Comparison of ENCODE assay signal across 16 cellular contexts in genomic region chr20:4950841-4951240, GRCh38. TPM values are rescaled to one million over a fixed set of nuclear protein-coding genes. Genes with fewer than 3 reads are reported as not detected.
A peak's percentile ranks its signal among the peaks of the same experiment; 100 is the strongest.
DNase-seq lines count a peak whose midpoint lies in the region; ATAC-seq and TF ChIP-seq lines count a peak whose summit lies in the region.
"Had no signal": no experiment of that assay in that cellular context is flagged by ENCODE, and none has a peak within 500 bp of the region (broad histone marks: within the 10 kb centered on the region; RNA-seq: fewer than 3 reads in every experiment).

No MANE protein-coding gene starts in this region.

- no peak overlapping the region; the same call in 1 of the 2 replicates for H3K4me2 ChIP-seq in OCI-LY1 (ENCODE audit: low read length)
- peak overlapping the region; percentile 76 for H3K4me2 ChIP-seq in mammary epithelial cell (ENCODE audit: insufficient read depth, low read depth, low read length)
- H3K4me2 ChIP-seq in mesendoderm (ENCODE audit: low read length): no peak overlapping the region

- H4K20me1 ChIP-seq in OCI-LY1 (ENCODE audit: insufficient read depth, low read length) (no peaks in the 10 kb centered on the region), mammary epithelial cell (ENCODE audit: insufficient read depth, low read length) (no peaks in the 10 kb centered on the region)

- H4K5ac ChIP-seq in mesendoderm (ENCODE audit: low read length): no peak overlapping the region

- H3K4me1 Mint-ChIP-seq in activated T-cell treated with anti-CD3 and anti-CD28 coated beads, Interleukin-2, amount 50 U/mL, for 72 hours (ENCODE audit: low read depth): peaks cover 41% of the 10 kb centered on the region

- no peaks in the 10 kb centered on the region for H3K27me3 ChIP-seq in OCI-LY1 (ENCODE audit: insufficient read depth, low read length)
- H3K27me3 ChIP-seq in mammary epithelial cell (ENCODE audit: insufficient read depth, low read length): no peaks in the 10 kb centered on the region
- no peaks in the 10 kb centered on the region for H3K27me3 ChIP-seq in right lobe of liver
- H3K27me3 ChIP-seq in stomach smooth muscle (ENCODE audit: control insufficient read depth in 1 of 2, insufficient read depth in 2 of 2, low read length in 2 of 2): no peaks in the 10 kb centered on the region
- no peaks in the 10 kb centered on the region for H3K27me3 ChIP-seq in mesendoderm (ENCODE audit: insufficient read depth, low read length, poor library complexity)
- H3K27me3 ChIP-seq: BLaER1 treated with 17β-estradiol and CSF1 and Interleukin-3, amounts not matched to agents 10 nM and 100 nM had no signal

- intact Hi-C loops in mammary epithelial cell (cut with micrococcal nuclease): loop anchor here (1.0 to 10.0 kb wide), 5 partner anchors 85 to 344 kb away; no protein-coding TSS in a partner anchor
- intact Hi-C loops in right lobe of liver (cut with DNase I): no loop called here

- H3K36me3 Mint-ChIP-seq in activated T-cell treated with anti-CD3 and anti-CD28 coated beads, Interleukin-2, amount 50 U/mL, for 72 hours (ENCODE audit: insufficient read depth in 2 of 2): peaks cover 3 to 6% of the 10 kb centered on the region in 2 donors

- TF ChIP-seq CTCF in OCI-LY1 (IDR thresholded peaks at IDR 0.05; ENCODE audit: low read length) (no peak), mammary epithelial cell (conservative IDR thresholded peaks at IDR 0.05 in 1 of 2, IDR thresholded peaks at IDR 0.05 in 1 of 2; ENCODE audit: extremely low read depth in 1 of 2, insufficient read depth in 1 of 2, low read depth in 1 of 2, low read length in 2 of 2) (no peak), right lobe of liver (IDR thresholded peaks at IDR 0.05) (no peak)

- no peak overlapping the region for H3K23ac ChIP-seq in mesendoderm (ENCODE audit: low read length)

- no peak for ATAC-seq in right lobe of liver
- ATAC-seq in activated T-cell treated with anti-CD3 and anti-CD28 coated beads, Interleukin-2, amount 50 U/mL, for 72 hours (replicated peaks in 1 of 2): no peak
- ATAC-seq in GM18868 (IDR thresholded peaks at IDR 0.05; ENCODE audit: unreplicated experiment): no peak
- ATAC-seq: activated CD8-positive, alpha-beta T cell treated with anti-CD3 and anti-CD28 coated beads, Interleukin-2, amount 10 ng/mL, durations not matched to agents 7 days and 5 days had no signal

- CTCF ChIA-PET in mammary epithelial cell (lab: Charles Lee; ENCODE audit: low non-redundant PET): interaction anchor here (0.5 kb wide), 3 partner anchors 150 to 210 kb away, joined by 3 to 5 read pairs (median 5); no protein-coding TSS in a partner anchor

- dilution Hi-C loops in mammary epithelial cell (cut with HindIII; ENCODE audit: low sequenced_read_pairs): no loop called here

- no TSS peak for BruUV-seq in mammary epithelial cell (replicated peaks; lab: Mats Ljungman, UMichigan)

- no peak overlapping the region for H2AK5ac ChIP-seq in mesendoderm (ENCODE audit: low read length)

- H3K79me1 ChIP-seq in mesendoderm (ENCODE audit: low read length): no peaks in the 10 kb centered on the region

- H3K4me3 ChIP-seq in OCI-LY1 (ENCODE audit: low read depth, low read length, poor library complexity, severe bottlenecking): no peak overlapping the region
- H3K4me3 ChIP-seq in mammary epithelial cell (replicated peaks in 1 of 3; ENCODE audit: insufficient read depth in 1 of 3, low read depth in 2 of 3, low read length in 3 of 3): no peak overlapping the region
- no peak overlapping the region for H3K4me3 ChIP-seq in right lobe of liver
- H3K4me3 ChIP-seq in stomach smooth muscle (ENCODE audit: low read length in 2 of 2): no peak overlapping the region
- no peak overlapping the region for H3K4me3 ChIP-seq in mesendoderm (ENCODE audit: low read length)
- H3K4me3 ChIP-seq: BLaER1 treated with 17β-estradiol and CSF1 and Interleukin-3, amounts not matched to agents 10 nM and 100 nM had no signal

- H2BK5ac ChIP-seq in mesendoderm (ENCODE audit: low read length): no peak overlapping the region

- TF ChIP-seq POLR2A in right lobe of liver (IDR thresholded peaks at IDR 0.05): no peak

- H3K79me2 ChIP-seq in OCI-LY1 (ENCODE audit: insufficient read depth, low read length) (peaks cover 30% of the 10 kb centered on the region), mammary epithelial cell (ENCODE audit: insufficient read depth, low read length) (peaks cover 8% of the 10 kb centered on the region), mesendoderm (ENCODE audit: control insufficient read depth, insufficient read depth, low read length) (no peaks in the 10 kb centered on the region)

- H3K36me3 ChIP-seq in OCI-LY1 (ENCODE audit: insufficient read depth, low read length) (peaks cover 67% of the 10 kb centered on the region), mammary epithelial cell (ENCODE audit: insufficient read depth, low read length) (no peaks in the 10 kb centered on the region), right lobe of liver (peaks cover 0 to 2% (median 0%) of the 10 kb centered on the region in 4 donors), stomach smooth muscle (ENCODE audit: control insufficient read depth in 2 of 2, insufficient read depth in 2 of 2, low read length in 2 of 2) (no peaks in the 10 kb centered on the region), mesendoderm (ENCODE audit: control insufficient read depth, insufficient read depth, low read length) (no peaks in the 10 kb centered on the region)

- DNase-seq in mammary epithelial cell (no peak), right lobe of liver (no peak), mesendoderm (no peak), T-helper 1 cell (no peak)
- no peak for DNase-seq in activated T-cell treated with anti-CD3 and anti-CD28 coated beads, Interleukin-2, amount 50 U/mL, for 72 hours
- DNase-seq: activated CD8-positive, alpha-beta T cell treated with anti-CD3 and anti-CD28 coated beads, Interleukin-2, amount 10 ng/mL, durations not matched to agents 7 days and 5 days; activated effector memory CD4-positive, alpha-beta T cell treated with anti-CD3 and anti-CD28 coated beads, Interleukin-2, amount 50 U/mL, for 16 hours; central memory CD4-positive, alpha-beta T cell; DMS79; KG1; NCI-H1694 treated with DMSO at 0.1 percent for 48 hours; NCI-H526 had no signal

- no peak overlapping the region; the same call in 1 of the 2 replicates for H3K9ac ChIP-seq in OCI-LY1 (ENCODE audit: low read length)
- H3K9ac ChIP-seq in mammary epithelial cell (ENCODE audit: insufficient read depth, low read length): peak overlapping the region; percentile 33
- no peak overlapping the region for H3K9ac ChIP-seq in stomach smooth muscle (ENCODE audit: low read length in 2 of 2)
- no peak overlapping the region for H3K9ac ChIP-seq in mesendoderm (ENCODE audit: low read length)

- no peak overlapping the region for H4K8ac ChIP-seq in mesendoderm (ENCODE audit: low read depth, low read length)

- H3K27ac ChIP-seq in OCI-LY1 (ENCODE audit: low read depth, low read length, poor library complexity, severe bottlenecking) (peak overlapping the region; percentile 75), mammary epithelial cell (ENCODE audit: insufficient read depth, low read depth, low read length) (peak overlapping the region; percentile 83), right lobe of liver (peak overlapping the region; percentile 29 to 76 (median 70)), stomach smooth muscle (ENCODE audit: low read length) (peak overlapping the region; percentile 3), mesendoderm (ENCODE audit: low read depth, low read length) (no peak overlapping the region)

- H2BK15ac ChIP-seq in mesendoderm (replicated peaks; ENCODE audit: low read depth): no peak overlapping the region

- H3K4me1 ChIP-seq in OCI-LY1 (ENCODE audit: insufficient read depth, low read length, severe bottlenecking) (peaks cover 39% of the 10 kb centered on the region), mammary epithelial cell (ENCODE audit: insufficient read depth, low read length) (peaks cover 16% of the 10 kb centered on the region), right lobe of liver (peaks cover 0 to 31% (median 4%) of the 10 kb centered on the region in 4 donors), stomach smooth muscle (ENCODE audit: control insufficient read depth, insufficient read depth, low read length) (peaks cover 15% of the 10 kb centered on the region), mesendoderm (ENCODE audit: control insufficient read depth, low read depth, low read length) (no peaks in the 10 kb centered on the region)

- no peak overlapping the region for H2BK120ac ChIP-seq in mesendoderm (ENCODE audit: low read depth, low read length)

- no peak overlapping the region for H2AFZ ChIP-seq in OCI-LY1 (ENCODE audit: low read length)
- H2AFZ ChIP-seq in mammary epithelial cell (ENCODE audit: low read depth, low read length): peak overlapping the region; percentile 66

- in situ Hi-C loops in mammary epithelial cell (cut with MboI; ENCODE audit: low sequenced_read_pairs in 2 of 2): loop anchor here (25.0 kb wide), 1 partner anchor 339 kb away; no protein-coding TSS in a partner anchor

- no peaks in the 10 kb centered on the region for H3F3A ChIP-seq in OCI-LY1 (ENCODE audit: insufficient read depth, low read length)

- H3K9me3 Mint-ChIP-seq in activated T-cell treated with anti-CD3 and anti-CD28 coated beads, Interleukin-2, amount 50 U/mL, for 72 hours: no peaks in the 10 kb centered on the region

- no peak overlapping the region for H3K18ac ChIP-seq in mesendoderm (ENCODE audit: low read length)

- H3K56ac ChIP-seq in mesendoderm (ENCODE audit: low read length): no peak overlapping the region

- WGBS in mammary epithelial cell (ENCODE audit: low coverage, missing lambda C conversion rate): 89% methylated on average over 4 of the region's 4 CpGs
- WGBS in right lobe of liver (ENCODE audit: insufficient coverage, low coverage, low lambda C conversion rate, missing lambda C conversion rate): 60% methylated on average over 1 of the region's 4 CpGs
- WGBS in mesendoderm (ENCODE audit: extremely low coverage, insufficient coverage, low lambda C conversion rate): no CpG with 5 or more reads among the region's 4 CpGs

- H3K9me2 ChIP-seq in OCI-LY1 (ENCODE audit: low read depth, low read length): no peaks in the 10 kb centered on the region

- no peak overlapping the region for H3K4ac ChIP-seq in mesendoderm (ENCODE audit: low read depth, low read length)

- no peak overlapping the region for H3K4me3 Mint-ChIP-seq in activated T-cell treated with anti-CD3 and anti-CD28 coated beads, Interleukin-2, amount 50 U/mL, for 72 hours
- H3K4me3 Mint-ChIP-seq: activated CD8-positive, alpha-beta T cell treated with anti-CD3 and anti-CD28 coated beads, Interleukin-2, amount 10 ng/mL, durations not matched to agents 7 days and 5 days had no signal

- H3K27me3 Mint-ChIP-seq in activated T-cell treated with anti-CD3 and anti-CD28 coated beads, Interleukin-2, amount 50 U/mL, for 72 hours (ENCODE audit: low read depth): no peaks in the 10 kb centered on the region

- H3K9me3 ChIP-seq in OCI-LY1 (ENCODE audit: low read length) (peaks cover 6% of the 10 kb centered on the region; the same call in 1 of the 2 replicates), mammary epithelial cell (replicated peaks; ENCODE audit: insufficient read depth, low read length) (peaks cover 4% of the 10 kb centered on the region), right lobe of liver (no peaks in the 10 kb centered on the region), stomach smooth muscle (ENCODE audit: control insufficient read depth in 2 of 2, low read length in 2 of 2) (no peaks in the 10 kb centered on the region)

- H3K27ac Mint-ChIP-seq in activated T-cell treated with anti-CD3 and anti-CD28 coated beads, Interleukin-2, amount 50 U/mL, for 72 hours: no peak overlapping the region
- H3K27ac Mint-ChIP-seq: activated CD8-positive, alpha-beta T cell treated with anti-CD3 and anti-CD28 coated beads, Interleukin-2, amount 10 ng/mL, durations not matched to agents 7 days and 5 days had no signal

RNA-seq across cellular contexts. Expression of gene SLC23A2, which starts 50.5 kb away (rescaled TPM):
- total RNA-seq in mammary epithelial cell (10 to 100 TPM; 23.8 to 26.1 TPM), right lobe of liver (10 to 100 TPM; 23.4 to 41.1 (median 30.5) TPM)
- polyA plus RNA-seq in mammary epithelial cell: 13.1 TPM
- polyA minus RNA-seq in mammary epithelial cell: 29.3 TPM
- 10 to 100 TPM; 21.4 to 22.2 TPM for total RNA-seq in activated T-cell treated with anti-CD3 and anti-CD28 coated beads, Interleukin-2, amount 50 U/mL, for 72 hours
- 8.1 TPM for polyA plus RNA-seq in mesendoderm (2013, experiment 1 of 2)
- 8.0 TPM for polyA plus RNA-seq in mesendoderm (2013, experiment 2 of 2)
